1 cellular context compared by ENCODE assay signal in the genomic region with DNA sequence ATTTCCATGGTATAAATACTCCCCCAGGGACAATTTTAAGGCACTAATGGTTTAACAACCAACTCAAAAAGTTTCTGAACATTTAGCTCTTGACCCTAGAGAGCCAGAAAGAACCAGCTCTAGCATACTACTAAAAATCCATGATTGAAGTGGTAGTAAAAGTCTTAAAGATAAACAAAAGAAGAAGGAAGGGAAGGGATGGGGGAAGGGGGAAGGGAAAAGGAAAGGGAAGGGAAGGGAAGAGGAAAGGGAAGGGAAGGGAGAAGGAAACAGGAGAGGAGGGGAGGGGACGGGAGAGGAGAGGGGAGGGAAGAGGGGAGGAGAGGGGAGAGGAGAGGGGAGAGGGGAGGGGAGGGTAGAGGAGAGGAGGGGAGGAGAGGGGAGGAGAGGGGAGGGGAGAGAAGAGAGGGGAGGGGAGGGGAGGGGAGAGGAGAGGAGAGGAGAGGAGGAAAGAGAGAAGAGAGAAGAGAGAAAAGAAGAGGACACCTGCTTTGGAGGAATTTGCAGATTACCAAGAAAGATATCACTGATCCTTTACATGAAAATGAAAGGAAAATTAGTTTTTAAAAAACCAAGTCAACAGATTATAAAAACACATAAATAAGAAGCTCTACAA.
TF ChIP-seq lines count a peak whose summit lies in the region.

No MANE protein-coding gene starts in this region.

TF ChIP-seq in GM12878, 131 proteins besides CTCF, POLR2A, EP300 and RAD21:
- TF ChIP-seq FOXK2 (IDR thresholded peaks at IDR 0.05) (no peak), ESRRA (IDR thresholded peaks at IDR 0.05; ENCODE audit: low read length) (no peak), MYC (IDR thresholded peaks at IDR 0.05; ENCODE audit: insufficient read depth, insufficient read length, insufficient replicate concordance, low read length, severe bottlenecking) (no peak)
